20 cellular contexts compared by ENCODE assay signal in genomic region chr7:129176853-129177369, GRCh38. TPM values are rescaled to one million over a fixed set of nuclear protein-coding genes. Genes with fewer than 3 reads are reported as not detected.
DNase-seq lines count a peak whose midpoint lies in the region; ATAC-seq, FAIRE-seq and TF ChIP-seq lines count a peak whose summit lies in the region.
"Had no signal": no experiment of that assay in that cellular context is flagged by ENCODE, and none has a peak within 500 bp of the region (broad histone marks: within the 10 kb centered on the region; RNA-seq: fewer than 3 reads in every experiment).

No MANE protein-coding gene starts in this region.

- no peaks in the 10 kb centered on the region for H3K27me3 ChIP-seq in keratinocyte (ENCODE audit: control insufficient read depth, extremely low read depth, insufficient read depth, low read length)
- H3K27me3 ChIP-seq: BLaER1 treated with 17β-estradiol and CSF1 and Interleukin-3, amounts not matched to agents 10 nM and 100 nM had no signal

- no peak overlapping the region for H3K27ac ChIP-seq in keratinocyte (ENCODE audit: control insufficient read depth, insufficient read depth, low read length)
- H3K27ac ChIP-seq: BLaER1 treated with 17β-estradiol and CSF1 and Interleukin-3, amounts not matched to agents 10 nM and 100 nM; PC-9 had no signal

- H3K4me3 ChIP-seq in keratinocyte (ENCODE audit: control insufficient read depth in 2 of 3, extremely low read depth in 1 of 3, insufficient read depth in 2 of 3, low read depth in 1 of 3, low read length in 3 of 3), result no peak overlapping the region
- H3K4me3 ChIP-seq: BLaER1 treated with 17β-estradiol and CSF1 and Interleukin-3, amounts not matched to agents 10 nM and 100 nM; PC-9 had no signal

- no peaks in the 10 kb centered on the region for H3K9me1 ChIP-seq in keratinocyte (ENCODE audit: control insufficient read depth, extremely low read depth, insufficient read depth, low read length)

- no peaks in the 10 kb centered on the region for H3K36me3 ChIP-seq in keratinocyte (ENCODE audit: control insufficient read depth in 2 of 2, extremely low read depth in 1 of 2, insufficient read depth in 2 of 2, low read length in 2 of 2)
- H3K36me3 ChIP-seq: BLaER1 treated with 17β-estradiol and CSF1 and Interleukin-3, amounts not matched to agents 10 nM and 100 nM had no signal

- peaks cover 5% of the 10 kb centered on the region for H3K4me1 ChIP-seq in keratinocyte (ENCODE audit: control insufficient read depth, extremely low read depth, insufficient read depth, low read length)
- H3K4me1 ChIP-seq: BLaER1 treated with 17β-estradiol and CSF1 and Interleukin-3, amounts not matched to agents 10 nM and 100 nM had no signal

- H3K9ac ChIP-seq in keratinocyte (ENCODE audit: control insufficient read depth, extremely low read depth, insufficient read depth, low read length), result no peak overlapping the region
- H3K9ac ChIP-seq: BLaER1 treated with 17β-estradiol and CSF1 and Interleukin-3, amounts not matched to agents 10 nM and 100 nM had no signal

- H3K36me3 Mint-ChIP-seq in activated T-cell treated with anti-CD3 and anti-CD28 coated beads, Interleukin-2, amount 50 U/mL, for 72 hours (ENCODE audit: insufficient read depth in 2 of 2), result no peaks in the 10 kb centered on the region
- H3K36me3 Mint-ChIP-seq: CD8-positive, alpha-beta T cell had no signal

- ATAC-seq in activated T-cell treated with anti-CD3 and anti-CD28 coated beads, Interleukin-2, amount 50 U/mL, for 72 hours (replicated peaks in 1 of 2), result no peak
- ATAC-seq: CD8-positive, alpha-beta T cell; HCT116; T-helper 17 cell had no signal

- no peaks in the 10 kb centered on the region for H3K9me3 ChIP-seq in keratinocyte (ENCODE audit: control insufficient read depth, low read depth, low read length)

- no peaks in the 10 kb centered on the region for H4K20me1 ChIP-seq in keratinocyte (ENCODE audit: control insufficient read depth, extremely low read depth, insufficient read depth, low read length)
- H4K20me1 ChIP-seq: BLaER1 treated with 17β-estradiol and CSF1 and Interleukin-3, amounts not matched to agents 10 nM and 100 nM had no signal

- peak overlapping the region; percentile 10 for H3K4me2 ChIP-seq in keratinocyte (ENCODE audit: control insufficient read depth, extremely low read depth, insufficient read depth, low read depth, low read length)
- H3K4me2 ChIP-seq: BLaER1 treated with 17β-estradiol and CSF1 and Interleukin-3, amounts not matched to agents 10 nM and 100 nM; PC-9 had no signal

- TF ChIP-seq CTCF in keratinocyte (optimal IDR thresholded peaks at IDR 0.05 in 1 of 3, IDR thresholded peaks at IDR 0.05 in 1 of 3, conservative IDR thresholded peaks at IDR 0.05 in 1 of 3; ENCODE audit: extremely low read depth in 1 of 3, insufficient read depth in 2 of 3, low read length in 3 of 3), result no peak

- no peaks in the 10 kb centered on the region for H3K4me1 Mint-ChIP-seq in activated T-cell treated with anti-CD3 and anti-CD28 coated beads, Interleukin-2, amount 50 U/mL, for 72 hours (ENCODE audit: low read depth)
- H3K4me1 Mint-ChIP-seq: T-helper 17 cell had no signal

- H2AFZ ChIP-seq in keratinocyte (ENCODE audit: control insufficient read depth, low read length), result no peak overlapping the region
- H2AFZ ChIP-seq: PC-9 had no signal

- H3K9me3 Mint-ChIP-seq in activated T-cell treated with anti-CD3 and anti-CD28 coated beads, Interleukin-2, amount 50 U/mL, for 72 hours, result no peaks in the 10 kb centered on the region
- H3K9me3 Mint-ChIP-seq: CD8-positive, alpha-beta T cell had no signal

- H3K4me3 Mint-ChIP-seq in activated T-cell treated with anti-CD3 and anti-CD28 coated beads, Interleukin-2, amount 50 U/mL, for 72 hours, result no peak overlapping the region
- H3K4me3 Mint-ChIP-seq: CD8-positive, alpha-beta T cell; T-helper 17 cell had no signal

- H3K27ac Mint-ChIP-seq in activated T-cell treated with anti-CD3 and anti-CD28 coated beads, Interleukin-2, amount 50 U/mL, for 72 hours, result no peak overlapping the region
- H3K27ac Mint-ChIP-seq: CD8-positive, alpha-beta T cell; T-helper 17 cell had no signal

- FAIRE-seq in keratinocyte (lab: Jason Lieb, UNC), result no peak

- peak; percentile 28 for DNase-seq in NCI-H2171 treated with DMSO at 0.1 percent for 48 hours (lab: John Stamatoyannopoulos, UW)
- DNase-seq in NCI-H2171 (lab: John Stamatoyannopoulos, UW), result no peak
- peak; percentile 40 for DNase-seq in NAMALWA (ENCODE audit: low spot score)
- peak; percentile 39 to 41 for DNase-seq in NCI-H526 (lab: John Stamatoyannopoulos, UW)
- no peak for DNase-seq in keratinocyte (ENCODE audit: low read depth, low spot score)
- no peak for DNase-seq in NOMO-1 treated with dmso at 0.1 percent for 144 hours (lab: John Stamatoyannopoulos, UW; ENCODE audit: unreplicated experiment)
- no peak for DNase-seq in middle frontal gyrus (ENCODE audit: extremely low spot score, low spot score)
- no peak for DNase-seq in activated T-cell treated with anti-CD3 and anti-CD28 coated beads, Interleukin-2, amount 50 U/mL, for 72 hours
- DNase-seq: Calu3; CD8-positive, alpha-beta T cell; DMS79; GOT3; MV-4-11; NCI-H1930; NCI-H226; NCI-H524 treated with DMSO at 0.1 percent for 48 hours; PC-9; T-helper 17 cell had no signal

- dilution Hi-C loops in keratinocyte (cut with MboI; ENCODE audit: extremely low pct_ligation_motif_present, low sequenced_read_pairs), result no loop called here

- peaks cover 30% of the 10 kb centered on the region for H3K27me3 Mint-ChIP-seq in activated T-cell treated with anti-CD3 and anti-CD28 coated beads, Interleukin-2, amount 50 U/mL, for 72 hours (ENCODE audit: low read depth)

- no peaks in the 10 kb centered on the region for H3K79me2 ChIP-seq in keratinocyte (ENCODE audit: control insufficient read depth, insufficient read depth, low read length)

RNA-seq across cellular contexts. Expression of gene SMO, which starts 11.5 kb away (rescaled TPM):
- 3.9 to 6.2 TPM (median 6.2 TPM) in 3 replicates for polyA plus RNA-seq in keratinocyte
- 0.72 TPM for polyA plus RNA-seq in keratinocyte (2011; ENCODE audit: low read depth)
- polyA plus RNA-seq in keratinocyte (2011; cell fraction: cytosol; rRNA removed), result 2.3 and 3.1 TPM in 2 replicates
- polyA plus RNA-seq in keratinocyte (2011; cell fraction: nucleus; rRNA removed), result 6.8 and 7.7 TPM in 2 replicates
- 1.5 and 6.2 TPM in 2 replicates for polyA plus RNA-seq in keratinocyte (2012; ENCODE audit: low replicate concordance)
- polyA minus RNA-seq in keratinocyte, result 13.0 to 23.0 TPM (median 15.6 TPM) in 3 replicates
- 10.7 TPM for polyA minus RNA-seq in keratinocyte (2011; cell fraction: cytosol; rRNA and poly(A)+ RNA removed)
- polyA minus RNA-seq in keratinocyte (2011; cell fraction: nucleus; rRNA and poly(A)+ RNA removed), result 5.2 and 9.8 TPM in 2 replicates
- total RNA-seq in activated T-cell treated with anti-CD3 and anti-CD28 coated beads, Interleukin-2, amount 50 U/mL, for 72 hours, result 1 to 10 TPM in 1 of 2 donors, under 1 TPM in 1; 0.84 to 2.0 TPM
- total RNA-seq: CD8-positive, alpha-beta T cell; T-helper 17 cell had no signal

RNA-seq across cellular contexts. Expression of gene TSPAN33, which starts 32.4 kb away (rescaled TPM):
- polyA plus RNA-seq in keratinocyte, result 0.71 to 1.1 TPM (median 0.93 TPM) in 3 replicates
- not detected for polyA plus RNA-seq in keratinocyte (2011; ENCODE audit: low read depth)
- 0.84 and 0.98 TPM in 2 replicates for polyA plus RNA-seq in keratinocyte (2011; cell fraction: cytosol; rRNA removed)
- 0.59 and 0.83 TPM in 2 replicates for polyA plus RNA-seq in keratinocyte (2011; cell fraction: nucleus; rRNA removed)
- 0.24 and 0.84 TPM in 2 replicates for polyA plus RNA-seq in keratinocyte (2012; ENCODE audit: low replicate concordance)
- 1.9 to 3.7 TPM (median 2.3 TPM) in 3 replicates for polyA minus RNA-seq in keratinocyte
- not detected for polyA minus RNA-seq in keratinocyte (2011; cell fraction: cytosol; rRNA and poly(A)+ RNA removed)
- polyA minus RNA-seq in keratinocyte (2011; cell fraction: nucleus; rRNA and poly(A)+ RNA removed), result 0.21 and 0.47 TPM in 2 replicates
- total RNA-seq in activated T-cell treated with anti-CD3 and anti-CD28 coated beads, Interleukin-2, amount 50 U/mL, for 72 hours, result 10 to 100 TPM; 17.3 to 31.5 TPM

RNA-seq across cellular contexts. Expression of gene AHCYL2, which starts 47.9 kb away (rescaled TPM):
- polyA plus RNA-seq in keratinocyte, result 21.9 to 39.5 TPM (median 32.8 TPM) in 3 replicates
- 21.9 TPM for polyA plus RNA-seq in keratinocyte (2011; ENCODE audit: low read depth)
- 25.6 and 36.9 TPM in 2 replicates for polyA plus RNA-seq in keratinocyte (2011; cell fraction: cytosol; rRNA removed)
- 45.9 and 48.0 TPM in 2 replicates for polyA plus RNA-seq in keratinocyte (2011; cell fraction: nucleus; rRNA removed)
- 9.4 and 13.8 TPM in 2 replicates for polyA plus RNA-seq in keratinocyte (2012; ENCODE audit: low replicate concordance)
- 38.2 to 49.5 TPM (median 47.0 TPM) in 3 replicates for polyA minus RNA-seq in keratinocyte
- polyA minus RNA-seq in keratinocyte (2011; cell fraction: cytosol; rRNA and poly(A)+ RNA removed), result 24.7 TPM
- polyA minus RNA-seq in keratinocyte (2011; cell fraction: nucleus; rRNA and poly(A)+ RNA removed), result 25.0 and 50.1 TPM in 2 replicates
- 10 to 100 TPM; 40.8 to 44.8 TPM for total RNA-seq in activated T-cell treated with anti-CD3 and anti-CD28 coated beads, Interleukin-2, amount 50 U/mL, for 72 hours

Comparison
In these comparisons a context has a peak if more than half of its experiments do, and no peak if none do; other contexts are left out.
1. DNase-seq: peak in NCI-H2171 treated with DMSO at 0.1 percent for 48 hours (single experiment), NAMALWA (single experiment) and NCI-H526 (2 of 2); none in NCI-H2171 (single experiment), keratinocyte (single experiment), NOMO-1 treated with dmso at 0.1 percent for 144 hours (single experiment), middle frontal gyrus (single experiment) and activated T-cell treated with anti-CD3 and anti-CD28 coated beads, Interleukin-2, amount 50 U/mL, for 72 hours (0 of 2).